Comparison of ENCODE assay signal across 1 cellular context in the genomic region with DNA sequence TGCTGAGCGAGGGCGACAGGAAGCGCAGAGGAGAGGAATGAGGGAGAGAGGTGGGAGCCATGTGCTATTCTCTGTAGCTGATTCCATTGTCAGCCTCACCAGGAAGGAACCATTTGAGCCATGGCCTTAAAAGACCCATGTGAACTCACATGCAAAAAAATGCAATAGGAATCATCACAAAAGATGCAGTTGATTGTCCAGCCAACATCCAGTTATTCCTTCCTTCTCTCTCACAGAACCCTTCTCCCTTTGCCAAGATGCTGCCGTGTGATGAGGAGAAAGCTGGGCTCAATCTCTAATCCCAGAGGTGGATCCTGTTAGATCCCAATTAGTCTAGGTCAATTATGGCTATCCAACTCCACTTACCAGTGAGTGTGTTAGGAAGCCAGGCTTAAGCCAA.
TF ChIP-seq lines count a peak whose summit lies in the region.

No MANE protein-coding gene starts in this region.

TF ChIP-seq in endothelial cell of umbilical vein, 7 proteins besides CTCF, POLR2A, EP300 and RAD21 (continued from another document):
- no peak for TF ChIP-seq JUN (IDR thresholded peaks at IDR 0.05; ENCODE audit: borderline replicate concordance, insufficient read depth, insufficient read length, low read depth)
TF ChIP-seq in endothelial cell of umbilical vein: peak in this region for 0.
